ENCODE assay signal across 10 cellular contexts in genomic region chr1:28127617-28128257, GRCh38.
DNase-seq lines count a peak whose midpoint lies in the region; ATAC-seq and TF ChIP-seq lines count a peak whose summit lies in the region.
"Had no signal": no experiment of that assay in that cellular context is flagged by ENCODE, and none has a peak within 500 bp of the region (broad histone marks: within the 10 kb centered on the region; RNA-seq: fewer than 3 reads in every experiment).

No MANE protein-coding gene starts in this region.

- peak; percentile 52 for ATAC-seq in HG02884 (IDR thresholded peaks at IDR 0.05; ENCODE audit: unreplicated experiment)
- peak; percentile 78 for ATAC-seq in stimulated activated memory B cell treated with anti-CD40 and anti-IgM and Interleukin-4, amounts not matched to agents 10 μg/mL and 1 μg/mL and 100 μg/mL, for 72 hours

- H3K27me3 Mint-ChIP-seq in stimulated activated memory B cell treated with anti-CD40 and anti-IgM and Interleukin-4, amounts not matched to agents 10 μg/mL and 1 μg/mL and 100 μg/mL, for 72 hours: no peaks in the 10 kb centered on the region

- no peaks in the 10 kb centered on the region for H3K9me3 ChIP-seq in OCI-LY3 (ENCODE audit: insufficient read depth, low read length)

- peaks cover 46% of the 10 kb centered on the region for H3K4me1 Mint-ChIP-seq in stimulated activated memory B cell treated with anti-CD40 and anti-IgM and Interleukin-4, amounts not matched to agents 10 μg/mL and 1 μg/mL and 100 μg/mL, for 72 hours

- H4K20me1 ChIP-seq in OCI-LY3 (ENCODE audit: insufficient read depth, low read length): no peaks in the 10 kb centered on the region

- peak overlapping the region; percentile 74 for H3K4me2 ChIP-seq in OCI-LY3 (ENCODE audit: low read length)

- H3K79me2 ChIP-seq in OCI-LY3 (ENCODE audit: low read length): no peaks in the 10 kb centered on the region

- H3K9me3 Mint-ChIP-seq in stimulated activated memory B cell treated with anti-CD40 and anti-IgM and Interleukin-4, amounts not matched to agents 10 μg/mL and 1 μg/mL and 100 μg/mL, for 72 hours: no peaks in the 10 kb centered on the region

- TF ChIP-seq CTCF in OCI-LY3 (IDR thresholded peaks at IDR 0.05; ENCODE audit: low read depth, low read length): no peak

- peak; percentile 65 to 91 for DNase-seq in NOMO-1 (lab: John Stamatoyannopoulos, UW; ENCODE audit: unreplicated experiment in 2 of 2)
- DNase-seq in NOMO-1 treated with dmso at 0.1 percent for 144 hours (lab: John Stamatoyannopoulos, UW; ENCODE audit: unreplicated experiment): no peak
- DNase-seq in LoVo (ENCODE audit: low spot score): no peak
- no peak for DNase-seq in HCEC 1CT
- DNase-seq in HUDEP-2 (lab: John Stamatoyannopoulos, UW; ENCODE audit: unreplicated experiment in 76 of 76): no peak
- DNase-seq: NCI-H1105 had no signal

- H3K27ac ChIP-seq in OCI-LY3 (ENCODE audit: low read length): peak overlapping the region; percentile 30; the same call in 1 of the 2 replicates
- H3K27ac ChIP-seq: 22Rv1 had no signal

- peaks cover 7% of the 10 kb centered on the region; the same call in 1 of the 2 replicates for H3K27me3 ChIP-seq in OCI-LY3 (ENCODE audit: low read depth, low read length)

- peak overlapping the region; percentile 38 for H3K4me3 ChIP-seq in OCI-LY3 (ENCODE audit: low read length)

- no peaks in the 10 kb centered on the region for H3K36me3 ChIP-seq in OCI-LY3 (replicated peaks; ENCODE audit: low read depth, low read length)

- H3K36me3 Mint-ChIP-seq in stimulated activated memory B cell treated with anti-CD40 and anti-IgM and Interleukin-4, amounts not matched to agents 10 μg/mL and 1 μg/mL and 100 μg/mL, for 72 hours: no peaks in the 10 kb centered on the region

- H3K27ac Mint-ChIP-seq in stimulated activated memory B cell treated with anti-CD40 and anti-IgM and Interleukin-4, amounts not matched to agents 10 μg/mL and 1 μg/mL and 100 μg/mL, for 72 hours: peak overlapping the region; percentile 38

- no peak overlapping the region for H2AFZ ChIP-seq in OCI-LY3 (ENCODE audit: low read depth, low read length)

- peaks cover 32% of the 10 kb centered on the region for H3K4me1 ChIP-seq in OCI-LY3 (ENCODE audit: low read length)

- H3K9ac ChIP-seq in OCI-LY3 (ENCODE audit: low read length): no peak overlapping the region

- H3K4me3 Mint-ChIP-seq in stimulated activated memory B cell treated with anti-CD40 and anti-IgM and Interleukin-4, amounts not matched to agents 10 μg/mL and 1 μg/mL and 100 μg/mL, for 72 hours: no peak overlapping the region

Comparison
In these comparisons a context has a peak if more than half of its experiments do, and no peak if none do; other contexts are left out.
1. DNase-seq: peak in NOMO-1 (2 of 2); none in NOMO-1 treated with dmso at 0.1 percent for 144 hours (single experiment), LoVo (single experiment), HCEC 1CT (single experiment) and HUDEP-2 (0 of 76).